ENCODE assay signal across 8 cellular contexts in the genomic region with DNA sequence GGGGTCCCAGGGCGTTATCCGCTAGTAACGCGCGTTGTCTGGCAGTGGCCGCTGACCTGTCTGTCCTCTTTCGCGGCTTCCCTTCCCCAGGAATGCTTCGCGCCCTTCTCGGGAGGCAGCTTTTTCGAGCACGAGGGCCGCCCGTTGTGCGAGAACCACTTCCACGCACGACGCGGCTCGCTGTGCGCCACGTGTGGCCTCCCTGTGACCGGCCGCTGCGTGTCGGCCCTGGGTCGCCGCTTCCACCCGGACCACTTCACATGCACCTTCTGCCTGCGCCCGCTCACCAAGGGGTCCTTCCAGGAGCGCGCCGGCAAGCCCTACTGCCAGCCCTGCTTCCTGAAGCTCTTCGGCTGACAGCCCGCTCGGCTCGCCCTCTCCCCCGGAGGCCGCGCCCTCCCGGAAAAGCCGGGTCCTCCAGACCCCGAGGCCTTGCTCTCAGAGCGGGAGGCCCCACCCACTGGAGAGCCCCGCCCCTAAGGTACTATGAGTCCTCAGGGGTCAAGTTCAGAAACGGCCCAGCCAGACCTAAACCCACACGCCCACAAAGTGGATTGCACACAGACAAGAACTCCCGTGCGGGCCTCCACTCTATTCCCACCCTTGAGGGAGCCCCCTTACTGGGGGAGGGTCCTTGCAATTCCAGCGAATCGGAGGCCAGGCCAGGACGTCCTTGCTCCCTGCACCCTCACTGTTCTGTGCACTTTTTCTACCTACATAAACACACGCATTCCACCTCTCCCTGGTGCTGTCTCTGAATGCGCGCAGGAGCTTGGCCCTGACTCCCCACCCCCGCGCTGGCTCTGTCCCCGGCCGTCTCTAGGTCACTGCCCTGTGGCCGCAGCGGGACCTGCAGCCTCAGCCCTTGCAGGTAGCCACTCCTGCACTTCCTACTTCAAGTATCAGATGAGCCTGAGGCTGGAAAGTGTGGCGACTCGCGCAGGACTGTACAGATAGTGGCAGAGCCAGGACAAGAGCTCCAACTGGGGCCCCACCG. TPM values are rescaled to one million over a fixed set of nuclear protein-coding genes. Genes with fewer than 3 reads are reported as not detected.
DNase-seq lines count a peak whose midpoint lies in the region; ATAC-seq, FAIRE-seq and TF ChIP-seq lines count a peak whose summit lies in the region.

No MANE protein-coding gene starts in this region.

- POLR2A ChIA-PET in OCI-LY7 (lab: Charles Lee): interaction anchor here (0.6 to 1.0 kb wide), 2 partner anchors 17 to 194 kb away, joined by 3 to 6 read pairs; no protein-coding TSS in a partner anchor

- ATAC-seq in GM19395 (IDR thresholded peaks at IDR 0.05; ENCODE audit: unreplicated experiment) (peak; percentile 39), pancreas (peak; percentile 76 to 83 (median 78))

- no peak for FAIRE-seq in pancreas (lab: Jason Lieb, UNC)

- H3K4me1 ChIP-seq in OCI-LY7 (ENCODE audit: insufficient read depth, low read length, poor library complexity, severe bottlenecking) (no peaks in the 10 kb centered on the region), pancreas (peaks cover 0 to 7% (median 3%) of the 10 kb centered on the region in 3 donors)

- H3K27me3 ChIP-seq in dorsolateral prefrontal cortex: peaks cover 0 to 33% (median 8%) of the 10 kb centered on the region in 45 donors
- H3K27me3 ChIP-seq in pancreas: no peaks in the 10 kb centered on the region

- H2AFZ ChIP-seq in OCI-LY7 (ENCODE audit: low read length): no peak overlapping the region

- DNase-seq in OCI-LY7 (ENCODE audit: low spot score) (no peak), dorsolateral prefrontal cortex (no peak), pancreas (peak; percentile 82 to 95 (median 84)), NCI-H2081 treated with DMSO at 0.1 percent for 48 hours (lab: John Stamatoyannopoulos, UW) (no peak), UCSD-AML1 (lab: John Stamatoyannopoulos, UW; ENCODE audit: unreplicated experiment) (no peak), OCI-M2 (lab: John Stamatoyannopoulos, UW; ENCODE audit: unreplicated experiment) (no peak)

- intact Hi-C loops in OCI-LY7 (cut with micrococcal nuclease; ENCODE audit: unreplicated experiment): no loop called here
- intact Hi-C loops in dorsolateral prefrontal cortex (cut with DNase I): no loop called here
- intact Hi-C loops in pancreas (cut with DNase I): no loop called here

- no peaks in the 10 kb centered on the region for H3K9me2 ChIP-seq in OCI-LY7 (ENCODE audit: insufficient read depth, low read length)

- H3K36me3 ChIP-seq in OCI-LY7 (ENCODE audit: insufficient read depth, low read length) (no peaks in the 10 kb centered on the region), pancreas (no peaks in the 10 kb centered on the region)

- BruUV-seq in OCI-LY7 (replicated peaks; lab: Mats Ljungman, UMichigan): no TSS peak

- no peaks in the 10 kb centered on the region for H3K79me2 ChIP-seq in OCI-LY7 (ENCODE audit: insufficient read depth, low read depth, low read length)

- peak overlapping the region; percentile 12; the same call in 1 of the 2 replicates for H3K4me2 ChIP-seq in OCI-LY7 (ENCODE audit: low read length)

- TF ChIP-seq CTCF in 22Rv1 (IDR thresholded peaks at IDR 0.05): peak; percentile 47; the same call in 1 of the 2 replicates
- TF ChIP-seq CTCF in OCI-LY7 (conservative IDR thresholded peaks at IDR 0.05; ENCODE audit: low read length): no peak
- TF ChIP-seq CTCF in dorsolateral prefrontal cortex (IDR thresholded peaks at IDR 0.05 in 54 of 56, conservative IDR thresholded peaks at IDR 0.05 in 2 of 56; ENCODE audit: low read depth in 1 of 56, partially characterized antibody in 56 of 56): no peak
- peak; percentile 29 to 55 (median 40) for TF ChIP-seq CTCF in pancreas (IDR thresholded peaks at IDR 0.05)

- H3K9me3 ChIP-seq in OCI-LY7 (ENCODE audit: low read length): no peaks in the 10 kb centered on the region
- H3K9me3 ChIP-seq in pancreas: no peaks in the 10 kb centered on the region

- no peak overlapping the region for H3K4me3 ChIP-seq in OCI-LY7 (ENCODE audit: low read depth, low read length, poor library complexity, severe bottlenecking)
- peak overlapping the region in 43 of 59 donors; percentile 6 to 58 (median 36) for H3K4me3 ChIP-seq in dorsolateral prefrontal cortex
- peak overlapping the region; percentile 45 to 62 (median 54) for H3K4me3 ChIP-seq in pancreas

- CTCF ChIA-PET in OCI-LY7 (lab: Charles Lee; ENCODE audit: unreplicated experiment): no interaction called here

- WGBS in pancreas, 2 donors: 9 to 14% methylated on average over 60 to 67 of the region's 67 CpGs

- H3K27ac ChIP-seq in 22Rv1: peak overlapping the region; percentile 74
- no peak overlapping the region for H3K27ac ChIP-seq in OCI-LY7 (ENCODE audit: low read depth, low read length, poor library complexity, severe bottlenecking)
- H3K27ac ChIP-seq in dorsolateral prefrontal cortex: peak overlapping the region in 3 of 59 donors; percentile 35 to 60 (median 38)
- peak overlapping the region; percentile 78 to 91 (median 88) for H3K27ac ChIP-seq in pancreas

- no peaks in the 10 kb centered on the region for H4K20me1 ChIP-seq in OCI-LY7 (ENCODE audit: insufficient read depth, low read length)

RNA-seq across cellular contexts. Expression of a gene that starts 5.4 kb away (rescaled TPM):
- total RNA-seq in OCI-LY7 (2014; rRNA removed; shearing (Covaris generic)): not detected in 2 replicates
- total RNA-seq in OCI-LY7 (2022): not detected in 2 replicates
- 1 to 10 TPM in 5 of 120 experiments, under 1 TPM in 48, not detected in 67; 0.17 to 1.8 (median 0.48) TPM for total RNA-seq in dorsolateral prefrontal cortex
- total RNA-seq in pancreas: under 1 TPM; 0.35 to 0.84 (median 0.54) TPM
- polyA plus RNA-seq in pancreas: 1 to 10 TPM; 2.8 to 4.9 TPM

RNA-seq across cellular contexts. Expression of a gene that starts 5.6 kb away (rescaled TPM):
- 0.05 and 0.73 TPM in 2 replicates for total RNA-seq in OCI-LY7 (2014; rRNA removed; shearing (Covaris generic))
- 0.38 TPM in 1 of 2 replicates, not detected in the other for total RNA-seq in OCI-LY7 (2022)
- 10 to 100 TPM in 12 of 120 experiments, 1 to 10 TPM in 108; 1.7 to 19.5 (median 4.9) TPM for total RNA-seq in dorsolateral prefrontal cortex
- total RNA-seq in pancreas: 10 to 100 TPM in 1 of 6 donors, 1 to 10 TPM in 5; 1.1 to 13.2 (median 4.6) TPM
- 1 to 10 TPM; 8.6 TPM for polyA plus RNA-seq in pancreas

RNA-seq across cellular contexts. Expression of a gene that starts 18.2 kb away (rescaled TPM):
- 6.4 and 7.0 TPM in 2 replicates for total RNA-seq in OCI-LY7 (2014; rRNA removed; shearing (Covaris generic))
- 7.8 and 8.8 TPM in 2 replicates for total RNA-seq in OCI-LY7 (2022)
- 10 to 100 TPM; 10.4 to 21.8 (median 15.2) TPM for total RNA-seq in dorsolateral prefrontal cortex
- total RNA-seq in pancreas: 1 to 10 TPM; 2.3 to 6.2 (median 4.3) TPM
- polyA plus RNA-seq in pancreas: 10 to 100 TPM; 16.6 to 18.1 TPM

RNA-seq across cellular contexts. Expression of a gene that starts 30.7 kb away (rescaled TPM):
- total RNA-seq in OCI-LY7 (2014; rRNA removed; shearing (Covaris generic)): 24.0 and 28.6 TPM in 2 replicates
- 40.4 TPM in 2 replicates for total RNA-seq in OCI-LY7 (2022)
- 10 to 100 TPM; 29.1 to 91.6 (median 63.9) TPM for total RNA-seq in dorsolateral prefrontal cortex
- total RNA-seq in pancreas: 10 to 100 TPM; 39.9 to 60.9 (median 46.8) TPM
- polyA plus RNA-seq in pancreas: 10 to 100 TPM; 88.1 to 96.7 TPM

RNA-seq across cellular contexts. Expression of a gene that starts 34.9 kb away (rescaled TPM):
- 0.03 and 0.19 TPM in 2 replicates for total RNA-seq in OCI-LY7 (2014; rRNA removed; shearing (Covaris generic))
- total RNA-seq in OCI-LY7 (2022) (0.17 and 0.52 TPM in 2 replicates), dorsolateral prefrontal cortex (1 to 10 TPM; 1.2 to 5.3 (median 2.9) TPM), pancreas (1 to 10 TPM; 2.0 to 3.4 (median 2.1) TPM)
- 1 to 10 TPM; 1.1 to 1.5 TPM for polyA plus RNA-seq in pancreas

Comparison
In these comparisons a context has a peak if more than half of its experiments do, and no peak if none do; other contexts are left out.
1. CTCF ChIP-seq: peak in 22Rv1 (single experiment) and pancreas (4 of 4); none in OCI-LY7 (single experiment) and dorsolateral prefrontal cortex (0 of 56).
2. DNase-seq: peak in pancreas (6 of 6); none in OCI-LY7 (single experiment), dorsolateral prefrontal cortex (0 of 10), NCI-H2081 treated with DMSO at 0.1 percent for 48 hours (single experiment), UCSD-AML1 (single experiment) and OCI-M2 (single experiment).